In genomic region chr1:153509729-153510354, GRCh38 we compare ENCODE assay signal across 1 cellular context.
TF ChIP-seq lines count a peak whose summit lies in the region.

No MANE protein-coding gene starts in this region.

TF ChIP-seq in GM23338, 12 proteins besides CTCF, POLR2A, EP300 and RAD21 (continued from another document):
- TF ChIP-seq ZNF462 (CRISPR knock-in tag; IDR thresholded peaks at IDR 0.05), result no peak
- no peak for TF ChIP-seq ZNF331 (CRISPR knock-in tag; IDR thresholded peaks at IDR 0.05; ENCODE audit: low read depth)
- no peak for TF ChIP-seq STAT1 (IDR thresholded peaks at IDR 0.05; ENCODE audit: unreplicated experiment)
- no peak for TF ChIP-seq POLR2AphosphoS5 (IDR thresholded peaks at IDR 0.05; ENCODE audit: low read depth)
- TF ChIP-seq NANOG (IDR thresholded peaks at IDR 0.05; ENCODE audit: borderline replicate concordance), result no peak
